In genomic region chr20:51484141-51484815, GRCh38 we compare ENCODE assay signal across 16 cellular contexts. TPM values are rescaled to one million over a fixed set of nuclear protein-coding genes. Genes with fewer than 3 reads are reported as not detected.
A peak's percentile ranks its signal among the peaks of the same experiment; 100 is the strongest.
DNase-seq lines count a peak whose midpoint lies in the region; ATAC-seq and TF ChIP-seq lines count a peak whose summit lies in the region.
"Had no signal": no experiment of that assay in that cellular context is flagged by ENCODE, and none has a peak within 500 bp of the region (broad histone marks: within the 10 kb centered on the region; RNA-seq: fewer than 3 reads in every experiment).

No MANE protein-coding gene starts in this region.

- H3K4me1 Mint-ChIP-seq in activated naive CD4-positive, alpha-beta T cell treated with anti-CD3 and anti-CD28 coated beads, Interleukin-2, amount 10 ng/mL, durations not matched to agents 7 days and 5 days = peaks cover 91% of the 10 kb centered on the region
- H3K4me1 Mint-ChIP-seq in T-helper 17 cell = peaks cover 55% of the 10 kb centered on the region
- H3K4me1 Mint-ChIP-seq in type B pancreatic cell (ENCODE audit: unreplicated experiment) = peaks cover 35% of the 10 kb centered on the region

- no peak for TF ChIP-seq CTCF in type B pancreatic cell (conservative IDR thresholded peaks at IDR 0.05)

- DNase-seq in activated naive CD4-positive, alpha-beta T cell treated with anti-CD3 and anti-CD28 coated beads, Interleukin-2, amount 10 ng/mL, durations not matched to agents 7 days and 5 days = no peak
- DNase-seq in activated naive CD4-positive, alpha-beta T cell treated with anti-CD3 and anti-CD28 coated beads, Interleukin-2, amount 50 U/mL, for 16 hours = no peak
- DNase-seq in T-helper 17 cell (no peak), type B pancreatic cell (ENCODE audit: extremely low spot score, unreplicated experiment) (no peak)
- DNase-seq: adrenal gland; cerebellar nuclear complex; DMS153; NCI-H1417 treated with DMSO at 0.1 percent for 48 hours; NCI-H345; occipital lobe; stimulated activated naive CD4-positive, alpha-beta T cell had no signal

- H3K36me3 Mint-ChIP-seq in activated naive CD4-positive, alpha-beta T cell treated with anti-CD3 and anti-CD28 coated beads, Interleukin-2, amount 10 ng/mL, durations not matched to agents 7 days and 5 days = peaks cover 65% of the 10 kb centered on the region
- peaks cover 6% of the 10 kb centered on the region for H3K36me3 Mint-ChIP-seq in T-helper 17 cell (ENCODE audit: low read depth)
- peaks cover 5% of the 10 kb centered on the region for H3K36me3 Mint-ChIP-seq in type B pancreatic cell

- H3K9me3 ChIP-seq in T-helper 17 cell (ENCODE audit: control insufficient read depth, low read length, poor library complexity, severe bottlenecking) = no peaks in the 10 kb centered on the region
- H3K9me3 ChIP-seq: adrenal gland had no signal

- no peak for ATAC-seq in T-helper 17 cell
- peak; percentile 62 for ATAC-seq in esophagus mucosa
- ATAC-seq in HG03571 (IDR thresholded peaks at IDR 0.05; ENCODE audit: unreplicated experiment) = no peak
- no peak for ATAC-seq in HG02763 (IDR thresholded peaks at IDR 0.05; ENCODE audit: unreplicated experiment)
- ATAC-seq in HG03378 (IDR thresholded peaks at IDR 0.05; ENCODE audit: unreplicated experiment) = no peak

- peak overlapping the region; percentile 59 for H3K27ac Mint-ChIP-seq in activated naive CD4-positive, alpha-beta T cell treated with anti-CD3 and anti-CD28 coated beads, Interleukin-2, amount 10 ng/mL, durations not matched to agents 7 days and 5 days
- H3K27ac Mint-ChIP-seq in T-helper 17 cell (peak overlapping the region; percentile 34), type B pancreatic cell (peak overlapping the region; percentile 71)
- H3K27ac Mint-ChIP-seq: memory B cell had no signal

- no peaks in the 10 kb centered on the region for H3K27me3 Mint-ChIP-seq in activated naive CD4-positive, alpha-beta T cell treated with anti-CD3 and anti-CD28 coated beads, Interleukin-2, amount 10 ng/mL, durations not matched to agents 7 days and 5 days
- H3K27me3 Mint-ChIP-seq in T-helper 17 cell (no peaks in the 10 kb centered on the region), type B pancreatic cell (no peaks in the 10 kb centered on the region)
- H3K27me3 Mint-ChIP-seq: memory B cell had no signal

- no peak overlapping the region for H3K4me3 Mint-ChIP-seq in activated naive CD4-positive, alpha-beta T cell treated with anti-CD3 and anti-CD28 coated beads, Interleukin-2, amount 10 ng/mL, durations not matched to agents 7 days and 5 days
- H3K4me3 Mint-ChIP-seq in T-helper 17 cell (no peak overlapping the region), type B pancreatic cell (no peak overlapping the region)
- H3K4me3 Mint-ChIP-seq: memory B cell had no signal

- no peaks in the 10 kb centered on the region for H3K9me3 Mint-ChIP-seq in activated naive CD4-positive, alpha-beta T cell treated with anti-CD3 and anti-CD28 coated beads, Interleukin-2, amount 10 ng/mL, durations not matched to agents 7 days and 5 days
- H3K9me3 Mint-ChIP-seq in type B pancreatic cell = no peaks in the 10 kb centered on the region
- H3K9me3 Mint-ChIP-seq: memory B cell had no signal

- CTCF ChIA-PET in activated naive CD4-positive, alpha-beta T cell treated with anti-CD3 and anti-CD28 coated beads, Interleukin-2, amount 10 ng/mL, durations not matched to agents 7 days and 5 days (lab: Charles Lee) = interaction anchor here (0.6 to 1.4 kb wide), 3 partner anchors 10 to 79 kb away, joined by 3 read pairs; no protein-coding TSS in a partner anchor

RNA-seq across cellular contexts. Expression of gene NFATC2, which starts 58.2 kb away (rescaled TPM):
- total RNA-seq in T-helper 17 cell (10 to 100 TPM; 51.0 to 58.7 TPM), esophagus mucosa (0.76 TPM), type B pancreatic cell (ENCODE audit: low replicate concordance) (4.8 and 9.5 TPM in 2 replicates)
